Comparison of ENCODE assay signal across 9 cellular contexts in the genomic region with DNA sequence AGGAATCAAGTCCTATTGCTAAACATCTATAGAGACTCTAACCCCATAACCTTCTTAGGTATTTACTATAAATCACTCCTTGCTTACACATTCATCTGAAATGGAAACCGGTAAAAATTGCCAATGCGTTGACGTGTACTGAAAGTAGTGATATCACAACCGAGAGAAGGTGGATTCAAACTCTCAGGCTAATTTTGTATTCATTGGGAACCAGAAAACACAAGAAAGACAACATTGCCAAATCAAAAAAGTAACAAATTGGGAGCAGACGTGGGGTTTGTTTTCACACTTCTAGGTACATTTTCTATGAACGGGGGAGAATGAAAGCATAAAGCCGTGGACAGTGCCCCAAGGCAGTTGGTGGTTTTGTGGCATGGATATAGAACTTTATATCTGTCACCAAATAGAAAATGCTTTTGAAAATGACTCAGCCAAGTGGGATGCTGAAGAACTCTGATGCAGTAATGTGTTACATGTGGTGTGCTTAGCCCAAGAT.
DNase-seq lines count a peak whose midpoint lies in the region; ATAC-seq and FAIRE-seq lines count a peak whose summit lies in the region.
"Had no signal": no experiment of that assay in that cellular context is flagged by ENCODE, and none has a peak within 500 bp of the region (broad histone marks: within the 10 kb centered on the region; RNA-seq: fewer than 3 reads in every experiment).

No MANE protein-coding gene starts in this region.

- H3K36me3 Mint-ChIP-seq in activated CD4-positive, alpha-beta memory T cell treated with anti-CD3 and anti-CD28 coated beads, Interleukin-2, amount 10 ng/mL, durations not matched to agents 7 days and 5 days (ENCODE audit: low read depth), result no peaks in the 10 kb centered on the region
- no peaks in the 10 kb centered on the region for H3K36me3 Mint-ChIP-seq in natural killer cell treated with Interleukin-12 subunit alpha and Interleukin-12 subunit beta and Interleukin-15 and Interleukin-18, amount 100 ng/mL, for 72 hours

- ATAC-seq in HG02588 (IDR thresholded peaks at IDR 0.05; ENCODE audit: unreplicated experiment) (peak; percentile 61), GM19455 (IDR thresholded peaks at IDR 0.05; ENCODE audit: unreplicated experiment) (no peak)
- peak; percentile 80 to 90 for ATAC-seq in natural killer cell treated with Interleukin-12 subunit alpha and Interleukin-12 subunit beta and Interleukin-15 and Interleukin-18, amount 100 ng/mL, for 72 hours

- CTCF ChIA-PET in activated CD4-positive, alpha-beta memory T cell treated with anti-CD3 and anti-CD28 coated beads, Interleukin-2, amount 10 ng/mL, durations not matched to agents 7 days and 5 days (lab: Charles Lee), result no interaction called here

- FAIRE-seq in GM19239 (lab: Jason Lieb, UNC), result no peak

- H3K9me3 Mint-ChIP-seq in activated CD4-positive, alpha-beta memory T cell treated with anti-CD3 and anti-CD28 coated beads, Interleukin-2, amount 10 ng/mL, durations not matched to agents 7 days and 5 days, result peaks cover 2% of the 10 kb centered on the region
- no peaks in the 10 kb centered on the region for H3K9me3 Mint-ChIP-seq in natural killer cell treated with Interleukin-12 subunit alpha and Interleukin-12 subunit beta and Interleukin-15 and Interleukin-18, amount 100 ng/mL, for 72 hours
- H3K9me3 Mint-ChIP-seq: neural crest cell had no signal

- DNase-seq in GM04504 (ENCODE audit: low read depth), result peak; percentile 68
- DNase-seq in activated CD4-positive, alpha-beta memory T cell treated with anti-CD3 and anti-CD28 coated beads, Interleukin-2, amount 10 ng/mL, durations not matched to agents 7 days and 5 days, result peak; percentile 46
- DNase-seq in natural killer cell treated with Interleukin-12 subunit alpha and Interleukin-12 subunit beta and Interleukin-15 and Interleukin-18, amount 100 ng/mL, for 72 hours (ENCODE audit: low spot score), result no peak
- DNase-seq in SIG-M5 treated with dmso at 0.1 percent for 504 hours (lab: John Stamatoyannopoulos, UW; ENCODE audit: unreplicated experiment), result no peak
- DNase-seq in T1000 (lab: John Stamatoyannopoulos, UW), result no peak
- DNase-seq in GM19239 (ENCODE audit: insufficient read length, low spot score), result no peak

- peaks cover 3% of the 10 kb centered on the region for H3K27me3 Mint-ChIP-seq in activated CD4-positive, alpha-beta memory T cell treated with anti-CD3 and anti-CD28 coated beads, Interleukin-2, amount 10 ng/mL, durations not matched to agents 7 days and 5 days
- H3K27me3 Mint-ChIP-seq in natural killer cell treated with Interleukin-12 subunit alpha and Interleukin-12 subunit beta and Interleukin-15 and Interleukin-18, amount 100 ng/mL, for 72 hours, result peaks cover 0 to 7% of the 10 kb centered on the region in 2 donors

- POLR2A ChIA-PET in activated CD4-positive, alpha-beta memory T cell treated with anti-CD3 and anti-CD28 coated beads, Interleukin-2, amount 10 ng/mL, durations not matched to agents 7 days and 5 days (lab: Charles Lee), result interaction anchor here (1.3 kb wide), 1 partner anchor 15 kb away, joined by 3 read pairs; no protein-coding TSS in a partner anchor

- peak overlapping the region; percentile 41 for H3K4me3 Mint-ChIP-seq in activated CD4-positive, alpha-beta memory T cell treated with anti-CD3 and anti-CD28 coated beads, Interleukin-2, amount 10 ng/mL, durations not matched to agents 7 days and 5 days
- H3K4me3 Mint-ChIP-seq in natural killer cell treated with Interleukin-12 subunit alpha and Interleukin-12 subunit beta and Interleukin-15 and Interleukin-18, amount 100 ng/mL, for 72 hours, result peak overlapping the region; percentile 62
- H3K4me3 Mint-ChIP-seq: neural crest cell had no signal

- H3K4me1 Mint-ChIP-seq in activated CD4-positive, alpha-beta memory T cell treated with anti-CD3 and anti-CD28 coated beads, Interleukin-2, amount 10 ng/mL, durations not matched to agents 7 days and 5 days, result peaks cover 37% of the 10 kb centered on the region
- H3K4me1 Mint-ChIP-seq in natural killer cell treated with Interleukin-12 subunit alpha and Interleukin-12 subunit beta and Interleukin-15 and Interleukin-18, amount 100 ng/mL, for 72 hours (ENCODE audit: low read depth in 2 of 2), result peaks cover 9 to 30% of the 10 kb centered on the region in 2 donors

- H3K27ac Mint-ChIP-seq in activated CD4-positive, alpha-beta memory T cell treated with anti-CD3 and anti-CD28 coated beads, Interleukin-2, amount 10 ng/mL, durations not matched to agents 7 days and 5 days, result peak overlapping the region; percentile 78
- peak overlapping the region; percentile 43 to 79 for H3K27ac Mint-ChIP-seq in natural killer cell treated with Interleukin-12 subunit alpha and Interleukin-12 subunit beta and Interleukin-15 and Interleukin-18, amount 100 ng/mL, for 72 hours

Comparison
In these comparisons a context has a peak if more than half of its experiments do, and no peak if none do; other contexts are left out.
1. DNase-seq: peak in GM04504 (single experiment) and activated CD4-positive, alpha-beta memory T cell treated with anti-CD3 and anti-CD28 coated beads, Interleukin-2, amount 10 ng/mL, durations not matched to agents 7 days and 5 days (single experiment); none in natural killer cell treated with Interleukin-12 subunit alpha and Interleukin-12 subunit beta and Interleukin-15 and Interleukin-18, amount 100 ng/mL, for 72 hours (single experiment), SIG-M5 treated with dmso at 0.1 percent for 504 hours (single experiment), T1000 (single experiment) and GM19239 (single experiment).